ENCODE assay signal across 24 cellular contexts in the genomic region with DNA sequence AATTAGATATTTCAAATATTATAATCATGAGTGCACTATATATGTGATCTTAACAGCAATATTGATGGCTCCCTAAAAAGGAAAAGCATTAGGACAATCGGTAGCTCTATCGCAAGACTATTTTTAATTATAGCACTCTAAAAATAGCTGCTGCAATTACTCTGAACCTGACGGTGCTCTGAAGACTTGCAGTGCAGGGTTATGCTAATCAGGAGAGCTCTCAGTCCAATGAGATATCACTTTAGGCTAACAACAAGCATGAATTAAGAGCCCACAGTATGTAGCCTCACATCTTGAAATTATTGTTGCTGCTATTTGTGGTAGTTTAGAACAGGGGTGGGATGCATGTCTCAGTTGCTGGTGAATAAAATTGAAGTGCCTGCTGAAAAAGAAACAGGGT.
"Had no signal": no experiment of that assay in that cellular context is flagged by ENCODE, and none has a peak within 500 bp of the region (broad histone marks: within the 10 kb centered on the region; RNA-seq: fewer than 3 reads in every experiment).

No MANE protein-coding gene starts in this region.

- H3K27me3 ChIP-seq: brain microvascular endothelial cell, gastrocnemius medialis, left lung, stomach, suprapubic skin, tibial nerve had no signal

- DNase-seq: activated CD4-positive, alpha-beta T cell treated with anti-CD3 and anti-CD28 coated beads, Interleukin-2, amount 10 ng/mL, durations not matched to agents 7 days and 5 days; activated CD4-positive, CD25-positive, alpha-beta regulatory T cell treated with anti-CD3 and anti-CD28 coated beads, Interleukin-2, amount 50 U/mL, for 72 hours; activated CD8-positive, alpha-beta memory T cell treated with anti-CD3 and anti-CD28 coated beads, Interleukin-2, amount 10 ng/mL, durations not matched to agents 7 days and 5 days; activated CD8-positive, alpha-beta T cell treated with anti-CD3 and anti-CD28 coated beads for 36 hours; activated effector memory CD4-positive, alpha-beta T cell treated with anti-CD3 and anti-CD28 coated beads, Interleukin-2, amount 50 U/mL, for 16 hours; activated naive CD4-positive, alpha-beta T cell treated with anti-CD3 and anti-CD28 coated beads, Interleukin-2, amount 50 U/mL, for 16 hours; activated T-cell treated with anti-CD3 and anti-CD28 coated beads for 4 hours; aorta; brain microvascular endothelial cell; effector memory CD4-positive, alpha-beta T cell; gastrocnemius medialis; left lung; midbrain; natural killer cell; retina; stimulated activated CD4-positive, alpha-beta T cell treated with anti-CD3 and anti-CD28 coated beads, Interleukin-2, amount 100 ng/mL, for 24 hours; stomach; T-helper 1 cell; WERI-Rb-1 had no signal

- H3K4me3 ChIP-seq: gastrocnemius medialis, left lung, stomach, suprapubic skin, tibial nerve had no signal

- H3K27ac ChIP-seq: brain microvascular endothelial cell, left lung, stomach, suprapubic skin, tibial nerve, WERI-Rb-1 had no signal

- H3K27me3 Mint-ChIP-seq: activated CD4-positive, alpha-beta T cell treated with anti-CD3 and anti-CD28 coated beads, Interleukin-2, amount 10 ng/mL, durations not matched to agents 7 days and 5 days; activated CD8-positive, alpha-beta memory T cell treated with anti-CD3 and anti-CD28 coated beads, Interleukin-2, amount 10 ng/mL, durations not matched to agents 7 days and 5 days; progenitor cell of endocrine pancreas; stimulated activated memory B cell treated with anti-CD40 and anti-IgM and Interleukin-4, amounts not matched to agents 10 μg/mL and 1 μg/mL and 100 μg/mL, for 72 hours had no signal

- H3K27ac Mint-ChIP-seq: activated CD4-positive, alpha-beta T cell treated with anti-CD3 and anti-CD28 coated beads, Interleukin-2, amount 10 ng/mL, durations not matched to agents 7 days and 5 days; activated CD8-positive, alpha-beta memory T cell treated with anti-CD3 and anti-CD28 coated beads, Interleukin-2, amount 10 ng/mL, durations not matched to agents 7 days and 5 days; activated CD8-positive, alpha-beta T cell treated with anti-CD3 and anti-CD28 coated beads for 36 hours; natural killer cell; progenitor cell of endocrine pancreas; stimulated activated memory B cell treated with anti-CD40 and anti-IgM and Interleukin-4, amounts not matched to agents 10 μg/mL and 1 μg/mL and 100 μg/mL, for 72 hours had no signal

- H3K36me3 Mint-ChIP-seq: natural killer cell; stimulated activated memory B cell treated with anti-CD40 and anti-IgM and Interleukin-4, amounts not matched to agents 10 μg/mL and 1 μg/mL and 100 μg/mL, for 72 hours had no signal

- H3K4me3 Mint-ChIP-seq: activated CD4-positive, alpha-beta T cell treated with anti-CD3 and anti-CD28 coated beads, Interleukin-2, amount 10 ng/mL, durations not matched to agents 7 days and 5 days; activated CD8-positive, alpha-beta memory T cell treated with anti-CD3 and anti-CD28 coated beads, Interleukin-2, amount 10 ng/mL, durations not matched to agents 7 days and 5 days; activated CD8-positive, alpha-beta T cell treated with anti-CD3 and anti-CD28 coated beads for 36 hours; central memory CD8-positive, alpha-beta T cell; natural killer cell; stimulated activated memory B cell treated with anti-CD40 and anti-IgM and Interleukin-4, amounts not matched to agents 10 μg/mL and 1 μg/mL and 100 μg/mL, for 72 hours had no signal

- H3K9me3 Mint-ChIP-seq: activated CD4-positive, alpha-beta T cell treated with anti-CD3 and anti-CD28 coated beads, Interleukin-2, amount 10 ng/mL, durations not matched to agents 7 days and 5 days; activated CD8-positive, alpha-beta T cell treated with anti-CD3 and anti-CD28 coated beads for 36 hours; central memory CD8-positive, alpha-beta T cell; natural killer cell had no signal

- H3K4me1 Mint-ChIP-seq: activated CD4-positive, alpha-beta T cell treated with anti-CD3 and anti-CD28 coated beads, Interleukin-2, amount 10 ng/mL, durations not matched to agents 7 days and 5 days; activated CD8-positive, alpha-beta memory T cell treated with anti-CD3 and anti-CD28 coated beads, Interleukin-2, amount 10 ng/mL, durations not matched to agents 7 days and 5 days; central memory CD8-positive, alpha-beta T cell; natural killer cell had no signal

- H3K4me1 ChIP-seq: gastrocnemius medialis, left lung had no signal

- ATAC-seq: activated CD8-positive, alpha-beta memory T cell treated with anti-CD3 and anti-CD28 coated beads, Interleukin-2, amount 10 ng/mL, durations not matched to agents 7 days and 5 days; activated CD8-positive, alpha-beta T cell treated with anti-CD3 and anti-CD28 coated beads for 36 hours; gastrocnemius medialis; left lung; natural killer cell; stimulated activated memory B cell treated with anti-CD40 and anti-IgM and Interleukin-4, amounts not matched to agents 10 μg/mL and 1 μg/mL and 100 μg/mL, for 72 hours had no signal

- H3K36me3 ChIP-seq: brain microvascular endothelial cell, gastrocnemius medialis, left lung, stomach, suprapubic skin, tibial nerve, WERI-Rb-1 had no signal

- H3K9me3 ChIP-seq: gastrocnemius medialis, left lung, stomach, suprapubic skin, tibial nerve had no signal
